In the genomic region with DNA sequence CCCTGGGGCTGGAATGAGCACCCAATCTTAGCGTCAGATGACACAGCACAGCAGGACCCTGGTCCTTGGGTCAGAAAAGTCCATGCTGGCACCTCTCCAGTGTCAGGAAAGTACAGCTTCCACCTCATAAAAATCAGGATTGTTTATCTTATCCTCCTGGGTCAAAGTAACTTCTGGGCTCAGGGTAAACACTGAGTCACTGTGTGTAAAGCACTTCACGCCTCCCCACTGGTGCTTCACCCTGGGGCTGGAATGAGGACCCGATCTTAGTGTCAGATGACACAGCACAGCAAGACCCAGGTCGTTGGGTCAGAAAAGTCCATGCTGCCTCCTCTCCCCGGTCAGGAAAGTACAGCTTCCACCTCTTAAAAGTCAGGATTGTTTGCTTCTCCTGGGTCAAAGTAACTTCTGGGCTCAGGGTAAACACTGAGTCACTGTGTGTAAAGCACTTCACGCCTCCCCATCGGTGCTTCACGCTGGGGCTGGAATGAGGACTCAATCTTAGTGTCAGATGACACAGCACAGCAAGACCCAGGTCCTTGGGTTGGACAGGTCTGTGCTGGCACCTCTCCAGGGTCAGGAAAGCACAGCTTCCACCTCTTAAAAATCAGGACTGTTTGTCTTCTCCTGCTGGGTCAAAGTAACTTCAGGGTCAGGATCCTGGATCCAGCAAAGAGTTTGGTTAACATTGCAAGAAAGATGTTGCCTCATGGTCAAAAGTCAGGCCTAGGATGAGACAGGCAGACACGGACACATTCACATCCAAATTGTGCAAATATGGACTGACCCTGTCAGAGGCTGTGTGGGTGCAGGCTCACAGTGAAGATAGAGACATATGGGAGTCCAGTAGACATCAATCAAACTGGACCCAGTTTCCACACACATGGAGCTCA, we compare ENCODE assay signal across 1 cellular context.
A peak's percentile ranks its signal among the peaks of the same experiment; 100 is the strongest.
TF ChIP-seq lines count a peak whose summit lies in the region.

No MANE protein-coding gene starts in this region.

TF ChIP-seq in HEK293, 187 proteins besides CTCF, POLR2A, EP300 and RAD21 (continued from another document and continues in another):
- TF ChIP-seq PRDM10 (tag by site-specific recombination; IDR thresholded peaks at IDR 0.05) (peak; percentile 99), ZNF600 (tag by site-specific recombination; IDR thresholded peaks at IDR 0.05) (peak; percentile 100), ZNF266 (tag by site-specific recombination; IDR thresholded peaks at IDR 0.05; ENCODE audit: low read depth) (peak; percentile 50; the same call in 1 of the 2 replicates), SCRT1 (tag by site-specific recombination; IDR thresholded peaks at IDR 0.05; ENCODE audit: borderline replicate concordance) (no peak), ZNF544 (tag by site-specific recombination; IDR thresholded peaks at IDR 0.05) (no peak), GFI1B (tag by site-specific recombination; IDR thresholded peaks at IDR 0.05) (peak; percentile 100), ZNF16 (tag by site-specific recombination; IDR thresholded peaks at IDR 0.05; ENCODE audit: low read depth) (no peak), ZNF837 (tag by site-specific recombination; IDR thresholded peaks at IDR 0.05) (peak; percentile 25; the same call in 1 of the 2 replicates), ZNF621 (tag by site-specific recombination; IDR thresholded peaks at IDR 0.05) (no peak), YY2 (tag by site-specific recombination; IDR thresholded peaks at IDR 0.05) (0 out of 2 replicates have a peak, but pooled peaks have one; percentile 25), ZNF501 (tag by site-specific recombination; IDR thresholded peaks at IDR 0.05) (peak; percentile 69; the same call in 1 of the 2 replicates), ZSCAN18 (tag by site-specific recombination; IDR thresholded peaks at IDR 0.05) (no peak), ZBTB11 (tag by site-specific recombination; conservative IDR thresholded peaks at IDR 0.05; ENCODE audit: low read depth) (no peak), GLIS1 (tag by site-specific recombination; IDR thresholded peaks at IDR 0.05) (peak; percentile 100), ZNF335 (tag by site-specific recombination; conservative IDR thresholded peaks at IDR 0.05) (peak; percentile 96), ZNF202 (tag by site-specific recombination; IDR thresholded peaks at IDR 0.05; ENCODE audit: borderline replicate concordance) (no peak), ZBTB17 (tag by site-specific recombination; IDR thresholded peaks at IDR 0.05) (peak; percentile 99), ZNF184 (tag by site-specific recombination; IDR thresholded peaks at IDR 0.05) (peak; percentile 93), SP3 (tag by site-specific recombination; IDR thresholded peaks at IDR 0.05) (peak; percentile 70), ZNF488 (tag by site-specific recombination; IDR thresholded peaks at IDR 0.05) (peak; percentile 99), ZFP69B (tag by site-specific recombination; IDR thresholded peaks at IDR 0.05) (peak; percentile 97), PRDM2 (tag by site-specific recombination; IDR thresholded peaks at IDR 0.05; ENCODE audit: borderline replicate concordance) (no peak), EGR2 (tag by site-specific recombination; IDR thresholded peaks at IDR 0.05; ENCODE audit: low read depth) (peak; percentile 78), ZNF701 (tag by site-specific recombination; IDR thresholded peaks at IDR 0.05) (peak; percentile 34; the same call in 1 of the 2 replicates)
- TF ChIP-seq, protein P1, sequence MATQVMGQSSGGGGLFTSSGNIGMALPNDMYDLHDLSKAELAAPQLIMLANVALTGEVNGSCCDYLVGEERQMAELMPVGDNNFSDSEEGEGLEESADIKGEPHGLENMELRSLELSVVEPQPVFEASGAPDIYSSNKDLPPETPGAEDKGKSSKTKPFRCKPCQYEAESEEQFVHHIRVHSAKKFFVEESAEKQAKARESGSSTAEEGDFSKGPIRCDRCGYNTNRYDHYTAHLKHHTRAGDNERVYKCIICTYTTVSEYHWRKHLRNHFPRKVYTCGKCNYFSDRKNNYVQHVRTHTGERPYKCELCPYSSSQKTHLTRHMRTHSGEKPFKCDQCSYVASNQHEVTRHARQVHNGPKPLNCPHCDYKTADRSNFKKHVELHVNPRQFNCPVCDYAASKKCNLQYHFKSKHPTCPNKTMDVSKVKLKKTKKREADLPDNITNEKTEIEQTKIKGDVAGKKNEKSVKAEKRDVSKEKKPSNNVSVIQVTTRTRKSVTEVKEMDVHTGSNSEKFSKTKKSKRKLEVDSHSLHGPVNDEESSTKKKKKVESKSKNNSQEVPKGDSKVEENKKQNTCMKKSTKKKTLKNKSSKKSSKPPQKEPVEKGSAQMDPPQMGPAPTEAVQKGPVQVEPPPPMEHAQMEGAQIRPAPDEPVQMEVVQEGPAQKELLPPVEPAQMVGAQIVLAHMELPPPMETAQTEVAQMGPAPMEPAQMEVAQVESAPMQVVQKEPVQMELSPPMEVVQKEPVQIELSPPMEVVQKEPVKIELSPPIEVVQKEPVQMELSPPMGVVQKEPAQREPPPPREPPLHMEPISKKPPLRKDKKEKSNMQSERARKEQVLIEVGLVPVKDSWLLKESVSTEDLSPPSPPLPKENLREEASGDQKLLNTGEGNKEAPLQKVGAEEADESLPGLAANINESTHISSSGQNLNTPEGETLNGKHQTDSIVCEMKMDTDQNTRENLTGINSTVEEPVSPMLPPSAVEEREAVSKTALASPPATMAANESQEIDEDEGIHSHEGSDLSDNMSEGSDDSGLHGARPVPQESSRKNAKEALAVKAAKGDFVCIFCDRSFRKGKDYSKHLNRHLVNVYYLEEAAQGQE (tag by site-specific recombination; IDR thresholded peaks at IDR 0.05), result peak; percentile 70
- TF ChIP-seq, protein P2, sequence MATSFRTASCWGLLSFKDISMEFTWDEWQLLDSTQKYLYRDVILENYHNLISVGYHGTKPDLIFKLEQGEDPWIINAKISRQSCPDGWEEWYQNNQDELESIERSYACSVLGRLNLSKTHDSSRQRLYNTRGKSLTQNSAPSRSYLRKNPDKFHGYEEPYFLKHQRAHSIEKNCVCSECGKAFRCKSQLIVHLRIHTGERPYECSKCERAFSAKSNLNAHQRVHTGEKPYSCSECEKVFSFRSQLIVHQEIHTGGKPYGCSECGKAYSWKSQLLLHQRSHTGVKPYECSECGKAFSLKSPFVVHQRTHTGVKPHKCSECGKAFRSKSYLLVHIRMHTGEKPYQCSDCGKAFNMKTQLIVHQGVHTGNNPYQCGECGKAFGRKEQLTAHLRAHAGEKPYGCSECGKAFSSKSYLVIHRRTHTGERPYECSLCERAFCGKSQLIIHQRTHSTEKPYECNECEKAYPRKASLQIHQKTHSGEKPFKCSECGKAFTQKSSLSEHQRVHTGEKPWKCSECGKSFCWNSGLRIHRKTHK (tag by site-specific recombination; IDR thresholded peaks at IDR 0.05), result no peak
- TF ChIP-seq, protein P3, sequence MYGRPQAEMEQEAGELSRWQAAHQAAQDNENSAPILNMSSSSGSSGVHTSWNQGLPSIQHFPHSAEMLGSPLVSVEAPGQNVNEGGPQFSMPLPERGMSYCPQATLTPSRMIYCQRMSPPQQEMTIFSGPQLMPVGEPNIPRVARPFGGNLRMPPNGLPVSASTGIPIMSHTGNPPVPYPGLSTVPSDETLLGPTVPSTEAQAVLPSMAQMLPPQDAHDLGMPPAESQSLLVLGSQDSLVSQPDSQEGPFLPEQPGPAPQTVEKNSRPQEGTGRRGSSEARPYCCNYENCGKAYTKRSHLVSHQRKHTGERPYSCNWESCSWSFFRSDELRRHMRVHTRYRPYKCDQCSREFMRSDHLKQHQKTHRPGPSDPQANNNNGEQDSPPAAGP (tag by site-specific recombination; IDR thresholded peaks at IDR 0.05), result peak; percentile 100
